8 cellular contexts compared by ENCODE assay signal in the genomic region with DNA sequence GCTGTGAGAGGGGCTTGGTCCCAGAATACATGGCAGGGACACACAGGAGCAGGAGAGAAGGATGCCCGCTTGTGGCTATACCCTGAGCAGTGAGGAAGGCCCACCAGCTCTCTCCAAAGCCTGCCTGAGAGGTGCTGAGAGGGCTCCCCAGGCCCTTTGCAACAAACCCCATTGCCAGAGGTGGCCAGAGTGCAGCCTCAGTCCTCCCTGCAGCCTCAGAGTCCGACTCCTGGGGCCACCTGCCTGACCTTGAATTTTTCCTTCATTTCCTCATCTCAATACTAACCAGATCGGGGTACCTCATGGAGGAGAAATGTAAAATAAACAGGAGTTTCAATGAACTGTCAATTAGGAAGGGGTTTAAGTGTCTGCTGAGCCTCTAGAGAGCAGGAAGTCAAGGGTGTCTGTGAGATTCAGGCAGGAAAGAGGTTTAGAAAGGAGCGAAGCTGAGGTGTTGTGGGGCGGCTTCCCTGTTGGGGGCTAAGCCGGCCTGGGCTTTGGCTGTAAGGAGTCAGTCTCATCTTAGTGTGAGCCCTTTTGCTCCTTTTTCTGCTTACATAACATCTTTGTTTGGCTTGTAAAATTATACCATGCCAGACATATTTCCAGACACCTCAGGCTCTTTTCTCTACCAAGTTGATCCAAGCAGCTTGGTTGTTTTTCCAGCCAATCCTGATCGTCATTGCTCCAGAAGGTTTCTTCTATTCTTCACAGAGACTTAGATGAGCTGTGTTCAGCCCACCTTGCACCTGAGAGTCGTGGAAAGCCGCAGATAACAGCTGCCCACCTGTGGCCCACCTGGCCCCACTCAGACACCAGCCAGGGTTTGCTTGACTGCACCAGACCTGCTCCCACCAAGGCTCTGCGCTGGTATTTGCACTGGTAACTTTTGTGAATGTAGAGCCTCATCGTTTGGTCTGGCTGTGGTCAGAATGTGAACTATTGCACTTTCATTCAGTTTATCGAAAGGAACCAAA. TPM values are rescaled to one million over a fixed set of nuclear protein-coding genes. Genes with fewer than 3 reads are reported as not detected.
DNase-seq lines count a peak whose midpoint lies in the region; ATAC-seq, FAIRE-seq and TF ChIP-seq lines count a peak whose summit lies in the region.

No MANE protein-coding gene starts in this region.

- H3K36me3 Mint-ChIP-seq in type B pancreatic cell, result peaks cover 3% of the 10 kb centered on the region

- H2AFZ ChIP-seq in KMS-11 (ENCODE audit: low read depth) (no peak overlapping the region), GM23248 (no peak overlapping the region)

- H3K9ac ChIP-seq in KMS-11, result 0 out of 2 replicates have a peak overlapping the region, but pooled peaks have one; percentile 14
- no peak overlapping the region for H3K9ac ChIP-seq in GM23248

- peak overlapping the region; percentile 72 for H3K27ac ChIP-seq in KMS-11
- H3K27ac ChIP-seq in GM23248, result no peak overlapping the region
- no peak overlapping the region for H3K27ac ChIP-seq in sigmoid colon

- H3K9me3 Mint-ChIP-seq in type B pancreatic cell, result no peaks in the 10 kb centered on the region

- no peak for TF ChIP-seq CTCF in KMS-11 (conservative IDR thresholded peaks at IDR 0.05; ENCODE audit: low read depth, low read length)
- TF ChIP-seq CTCF in type B pancreatic cell (conservative IDR thresholded peaks at IDR 0.05), result no peak
- TF ChIP-seq CTCF in sigmoid colon (IDR thresholded peaks at IDR 0.05), result no peak

- peak; percentile 75 for FAIRE-seq in GM18507 (lab: Jason Lieb, UNC)

- H3K9me3 ChIP-seq in GM23248 (ENCODE audit: low read depth) (no peaks in the 10 kb centered on the region), sigmoid colon (no peaks in the 10 kb centered on the region)

- H3K27me3 Mint-ChIP-seq in type B pancreatic cell, result peaks cover 7% of the 10 kb centered on the region

- no peak overlapping the region for H3K4me3 ChIP-seq in KMS-11 (IDR thresholded peaks at IDR 0.05; ENCODE audit: insufficient read depth, low read depth, low read length)
- H3K4me3 ChIP-seq in GM23248, result no peak overlapping the region
- H3K4me3 ChIP-seq in sigmoid colon, result no peak overlapping the region

- peak overlapping the region; percentile 98 for H3K4me2 ChIP-seq in KMS-11
- no peak overlapping the region for H3K4me2 ChIP-seq in GM23248 (ENCODE audit: unreplicated experiment)

- H3K27ac Mint-ChIP-seq in type B pancreatic cell, result no peak overlapping the region

- H3K79me2 ChIP-seq in KMS-11 (ENCODE audit: insufficient read depth, low read depth) (peaks cover 52% of the 10 kb centered on the region), GM23248 (ENCODE audit: insufficient read depth) (no peaks in the 10 kb centered on the region)

- H3F3A ChIP-seq in GM23248 (ENCODE audit: insufficient read depth), result no peaks in the 10 kb centered on the region

- H3K9me2 ChIP-seq in GM23248 (ENCODE audit: insufficient read depth), result no peaks in the 10 kb centered on the region

- in situ Hi-C loops in GM23248 (cut with MboI), result no loop called here

- H4K20me1 ChIP-seq in KMS-11 (ENCODE audit: insufficient read depth) (no peaks in the 10 kb centered on the region), GM23248 (ENCODE audit: insufficient read depth) (no peaks in the 10 kb centered on the region)

- ATAC-seq in GM21619 (IDR thresholded peaks at IDR 0.05; ENCODE audit: unreplicated experiment), result peak; percentile 73

- no peak for TF ChIP-seq EP300 in sigmoid colon (IDR thresholded peaks at IDR 0.05)

- H3K4me1 Mint-ChIP-seq in type B pancreatic cell (ENCODE audit: unreplicated experiment), result peaks cover 18% of the 10 kb centered on the region

- no peak overlapping the region for H3K4me3 Mint-ChIP-seq in type B pancreatic cell

- no peaks in the 10 kb centered on the region for H3K36me3 ChIP-seq in KMS-11 (ENCODE audit: insufficient read depth)
- H3K36me3 ChIP-seq in GM23248 (ENCODE audit: low read depth), result no peaks in the 10 kb centered on the region
- no peaks in the 10 kb centered on the region for H3K36me3 ChIP-seq in sigmoid colon

- intact Hi-C loops in sigmoid colon (cut with DNase I), result loop anchor here (10.0 kb wide), 2 partner anchors 54 to 146 kb away; a partner anchor contains a TSS

- DNase-seq in GM18507 (ENCODE audit: extremely low spot score, insufficient read length, low read depth) (peak; percentile 37), iPS-NIHi7 (ENCODE audit: extremely low spot score) (peak; percentile 6), DMS79 treated with DMSO at 0.1 percent for 48 hours (lab: John Stamatoyannopoulos, UW) (no peak), GM23248 (no peak), type B pancreatic cell (ENCODE audit: extremely low spot score, unreplicated experiment) (no peak), sigmoid colon (no peak)

- H3K27me3 ChIP-seq in KMS-11 (ENCODE audit: insufficient read depth, low read depth) (no peaks in the 10 kb centered on the region), GM23248 (replicated peaks; ENCODE audit: insufficient read depth) (no peaks in the 10 kb centered on the region), sigmoid colon (no peaks in the 10 kb centered on the region)

- H3K4me1 ChIP-seq in KMS-11 (ENCODE audit: low read depth, poor library complexity, severe bottlenecking), result peaks cover 99% of the 10 kb centered on the region
- H3K4me1 ChIP-seq in GM23248 (ENCODE audit: insufficient read depth), result peaks cover 7% of the 10 kb centered on the region
- H3K4me1 ChIP-seq in sigmoid colon, result no peaks in the 10 kb centered on the region

- TF ChIP-seq POLR2A in sigmoid colon (IDR thresholded peaks at IDR 0.05), result no peak

- WGBS in GM23248 (ENCODE audit: low coverage in 1 of 2, low lambda C conversion rate in 2 of 2, missing lambda C conversion rate in 2 of 2), 2 experiments, result 82 to 84% methylated on average over 12 of the region's 12 CpGs
- 58 to 81% methylated on average over 12 of the region's 12 CpGs for WGBS in sigmoid colon, 2 donors

RNA-seq across cellular contexts. Expression of a gene that starts 36.7 kb away (rescaled TPM):
- total RNA-seq in GM23248 (2014; rRNA removed; shearing (Covaris generic)), result 6.3 and 7.1 TPM in 2 replicates
- polyA plus RNA-seq in GM23248 (2016; fragmentation: Nextera tagmentation; extraction: Ambion mirVana) (21.5 and 23.0 TPM in 2 replicates), sigmoid colon (10 to 100 TPM in 1 of 3 donors, 1 to 10 TPM in 2; 3.6 to 13.3 (median 6.9) TPM)
- total RNA-seq in type B pancreatic cell (ENCODE audit: low replicate concordance) (8.2 and 20.4 TPM in 2 replicates), sigmoid colon (1 to 10 TPM; 7.1 to 9.9 (median 8.2) TPM)

Comparison
In these comparisons a context has a peak if more than half of its experiments do, and no peak if none do; other contexts are left out.
1. DNase-seq: peak in GM18507 (single experiment) and iPS-NIHi7 (single experiment); none in DMS79 treated with DMSO at 0.1 percent for 48 hours (single experiment), GM23248 (single experiment), type B pancreatic cell (single experiment) and sigmoid colon (single experiment).